ENCODE assay signal across 17 cellular contexts in the genomic region with DNA sequence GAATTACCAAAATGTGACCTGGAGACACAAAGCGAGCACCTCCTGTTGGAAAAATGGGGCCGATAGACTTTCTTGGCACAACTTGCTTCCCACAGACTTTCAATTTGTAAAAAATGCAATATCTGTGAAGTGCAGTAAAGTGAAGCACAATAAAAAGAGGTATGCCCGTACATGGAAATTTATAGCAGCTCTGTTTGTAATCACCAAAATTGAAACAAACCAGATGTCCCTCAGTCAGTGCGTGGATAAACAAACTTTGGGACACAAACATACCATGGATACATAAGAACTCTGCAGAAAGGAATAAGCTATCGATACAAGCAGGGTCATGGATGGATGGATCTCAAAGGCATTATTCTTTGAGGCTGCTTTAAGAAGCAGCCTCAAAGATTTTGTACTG. TPM values are rescaled to one million over a fixed set of nuclear protein-coding genes. Genes with fewer than 3 reads are reported as not detected.
DNase-seq lines count a peak whose midpoint lies in the region; ATAC-seq and TF ChIP-seq lines count a peak whose summit lies in the region.
"Had no signal": no experiment of that assay in that cellular context is flagged by ENCODE, and none has a peak within 500 bp of the region (broad histone marks: within the 10 kb centered on the region; RNA-seq: fewer than 3 reads in every experiment).

No MANE protein-coding gene starts in this region.

- ATAC-seq in activated B cell treated with CpG ODN at 0.5 μM for 24 hours (ENCODE audit: low read depth) (no peak), GM18873 (IDR thresholded peaks at IDR 0.05; ENCODE audit: low FRiP score, unreplicated experiment) (no peak)
- ATAC-seq: left cardiac atrium; naive thymus-derived CD8-positive, alpha-beta T cell had no signal

- no peak for DNase-seq in activated naive CD8-positive, alpha-beta T cell treated with anti-CD3 and anti-CD28 coated beads for 36 hours
- DNase-seq in activated B cell treated with CpG ODN at 0.5 μM for 24 hours (no peak), mesothelial cell of epicardium (ENCODE audit: low spot score in 2 of 2, unreplicated experiment in 2 of 2) (no peak), HCEC 1CT (no peak), GDM1 (lab: John Stamatoyannopoulos, UW) (no peak), coronary artery (ENCODE audit: low spot score) (no peak)
- DNase-seq: activated CD4-positive, CD25-positive, alpha-beta regulatory T cell; activated T-cell treated with anti-CD3 and anti-CD28 coated beads, Interleukin-2, amount 50 U/mL, for 48 hours; cortex of kidney; DND-41; left cardiac atrium; naive thymus-derived CD8-positive, alpha-beta T cell; NCI-H1930; NCI-H526 treated with DMSO at 0.1 percent for 48 hours; thyroid gland had no signal

- peak overlapping the region; percentile 43 for H3K27ac Mint-ChIP-seq in activated naive CD8-positive, alpha-beta T cell
- no peak overlapping the region for H3K27ac Mint-ChIP-seq in activated naive CD8-positive, alpha-beta T cell treated with anti-CD3 and anti-CD28 coated beads for 36 hours
- H3K27ac Mint-ChIP-seq in activated B cell treated with CpG ODN at 0.5 μM for 24 hours (peak overlapping the region; percentile 77), mesothelial cell of epicardium (peak overlapping the region; percentile 82)

- CTCF ChIA-PET in activated B cell treated with CpG ODN at 0.5 μM for 24 hours (lab: Charles Lee): no interaction called here

- intact Hi-C loops in activated B cell treated with CpG ODN at 0.5 μM for 24 hours (cut with micrococcal nuclease): no loop called here

- no peaks in the 10 kb centered on the region for H3K9me3 Mint-ChIP-seq in activated naive CD8-positive, alpha-beta T cell (ENCODE audit: low read depth)
- H3K9me3 Mint-ChIP-seq in activated naive CD8-positive, alpha-beta T cell treated with anti-CD3 and anti-CD28 coated beads for 36 hours: peaks cover 8% of the 10 kb centered on the region
- H3K9me3 Mint-ChIP-seq in activated B cell treated with CpG ODN at 0.5 μM for 24 hours: peaks cover 4% of the 10 kb centered on the region
- H3K9me3 Mint-ChIP-seq in mesothelial cell of epicardium: peaks cover 11% of the 10 kb centered on the region

- H3K27me3 Mint-ChIP-seq in activated naive CD8-positive, alpha-beta T cell: no peaks in the 10 kb centered on the region
- H3K27me3 Mint-ChIP-seq in activated naive CD8-positive, alpha-beta T cell treated with anti-CD3 and anti-CD28 coated beads for 36 hours: no peaks in the 10 kb centered on the region
- H3K27me3 Mint-ChIP-seq in activated B cell treated with CpG ODN at 0.5 μM for 24 hours (no peaks in the 10 kb centered on the region), mesothelial cell of epicardium (ENCODE audit: low read depth) (no peaks in the 10 kb centered on the region)
- H3K27me3 Mint-ChIP-seq: naive thymus-derived CD8-positive, alpha-beta T cell had no signal

- H3K27ac ChIP-seq in coronary artery: no peak overlapping the region
- H3K27ac ChIP-seq: thyroid gland had no signal

- H3K4me3 Mint-ChIP-seq in activated naive CD8-positive, alpha-beta T cell: no peak overlapping the region
- H3K4me3 Mint-ChIP-seq in activated naive CD8-positive, alpha-beta T cell treated with anti-CD3 and anti-CD28 coated beads for 36 hours: no peak overlapping the region
- H3K4me3 Mint-ChIP-seq in activated B cell treated with CpG ODN at 0.5 μM for 24 hours (no peak overlapping the region), mesothelial cell of epicardium (no peak overlapping the region)
- H3K4me3 Mint-ChIP-seq: naive thymus-derived CD8-positive, alpha-beta T cell had no signal

- no peak overlapping the region for H3K4me3 ChIP-seq in coronary artery
- H3K4me3 ChIP-seq: thyroid gland had no signal

- H3K36me3 Mint-ChIP-seq in activated naive CD8-positive, alpha-beta T cell: peaks cover 12% of the 10 kb centered on the region
- H3K36me3 Mint-ChIP-seq in activated naive CD8-positive, alpha-beta T cell treated with anti-CD3 and anti-CD28 coated beads for 36 hours: peaks cover 56% of the 10 kb centered on the region
- H3K36me3 Mint-ChIP-seq in activated B cell treated with CpG ODN at 0.5 μM for 24 hours (ENCODE audit: low read depth): peaks cover 52% of the 10 kb centered on the region
- H3K36me3 Mint-ChIP-seq in mesothelial cell of epicardium: peaks cover 25% of the 10 kb centered on the region

- POLR2A ChIA-PET in activated B cell treated with CpG ODN at 0.5 μM for 24 hours (lab: Charles Lee): interaction anchor here (0.6 to 2.9 kb wide), 4 partner anchors 32 to 175 kb away, joined by 3 to 17 read pairs (median 5); no protein-coding TSS in a partner anchor

- no peak for TF ChIP-seq CTCF in activated B cell treated with CpG ODN at 0.5 μM for 24 hours (IDR thresholded peaks at IDR 0.05)
- no peak for TF ChIP-seq CTCF in mesothelial cell of epicardium (IDR thresholded peaks at IDR 0.05; ENCODE audit: unreplicated experiment)
- no peak for TF ChIP-seq CTCF in coronary artery (IDR thresholded peaks at IDR 0.05)

- H3K4me1 Mint-ChIP-seq in activated naive CD8-positive, alpha-beta T cell (ENCODE audit: low read depth): peaks cover 63% of the 10 kb centered on the region
- peaks cover 66% of the 10 kb centered on the region for H3K4me1 Mint-ChIP-seq in activated naive CD8-positive, alpha-beta T cell treated with anti-CD3 and anti-CD28 coated beads for 36 hours
- peaks cover 80% of the 10 kb centered on the region for H3K4me1 Mint-ChIP-seq in activated B cell treated with CpG ODN at 0.5 μM for 24 hours
- H3K4me1 Mint-ChIP-seq in mesothelial cell of epicardium: peaks cover 48% of the 10 kb centered on the region

RNA-seq across cellular contexts. Expression of a gene that starts 33.6 kb away (rescaled TPM):
- 10 to 100 TPM; 16.5 to 17.1 TPM for total RNA-seq in activated naive CD8-positive, alpha-beta T cell treated with anti-CD3 and anti-CD28 coated beads for 36 hours
- total RNA-seq in activated B cell treated with CpG ODN at 0.5 μM for 24 hours (67.4 and 76.8 TPM in 2 replicates), mesothelial cell of epicardium (50.9 to 52.5 TPM (median 51.4 TPM) in 3 replicates)
